In genomic region chr12:106986625-106987389, GRCh38 we compare ENCODE assay signal across 8 cellular contexts. TPM values are rescaled to one million over a fixed set of nuclear protein-coding genes. Genes with fewer than 3 reads are reported as not detected.
A peak's percentile ranks its signal among the peaks of the same experiment; 100 is the strongest.
DNase-seq lines count a peak whose midpoint lies in the region; ATAC-seq and TF ChIP-seq lines count a peak whose summit lies in the region.

A gene with protein sequence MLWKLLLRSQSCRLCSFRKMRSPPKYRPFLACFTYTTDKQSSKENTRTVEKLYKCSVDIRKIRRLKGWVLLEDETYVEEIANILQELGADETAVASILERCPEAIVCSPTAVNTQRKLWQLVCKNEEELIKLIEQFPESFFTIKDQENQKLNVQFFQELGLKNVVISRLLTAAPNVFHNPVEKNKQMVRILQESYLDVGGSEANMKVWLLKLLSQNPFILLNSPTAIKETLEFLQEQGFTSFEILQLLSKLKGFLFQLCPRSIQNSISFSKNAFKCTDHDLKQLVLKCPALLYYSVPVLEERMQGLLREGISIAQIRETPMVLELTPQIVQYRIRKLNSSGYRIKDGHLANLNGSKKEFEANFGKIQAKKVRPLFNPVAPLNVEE (minus strand): TSS chr12:106987146. CDS start chr12:106978714, 8,432 bp downstream.

- intact Hi-C loops in head of caudate nucleus (cut with DNase I): loop anchor here (2.0 to 10.0 kb wide), 3 partner anchors 32 to 212 kb away; partner anchors contain the start of genes CRY1, RIC8B and TMEM263

- no peaks in the 10 kb centered on the region for H3K9me3 Mint-ChIP-seq in activated naive CD8-positive, alpha-beta T cell treated with anti-CD3 and anti-CD28 coated beads, Interleukin-2, amount 10 ng/mL, durations not matched to agents 7 days and 5 days
- H3K9me3 Mint-ChIP-seq in osteocyte (ENCODE audit: unreplicated experiment): no peaks in the 10 kb centered on the region

- peaks cover 24% of the 10 kb centered on the region for H3K4me1 Mint-ChIP-seq in activated naive CD8-positive, alpha-beta T cell treated with anti-CD3 and anti-CD28 coated beads, Interleukin-2, amount 10 ng/mL, durations not matched to agents 7 days and 5 days
- H3K4me1 Mint-ChIP-seq in osteocyte (ENCODE audit: unreplicated experiment): peaks cover 30% of the 10 kb centered on the region

- H3K9me3 ChIP-seq in thoracic aorta: no peaks in the 10 kb centered on the region

- DNase-seq in GM04503 (ENCODE audit: low read depth) (peak; percentile 69), HFF-Myc (ENCODE audit: extremely low read depth, low read depth) (peak; percentile 67), NAMALWA (ENCODE audit: low spot score) (peak; percentile 89), SKM-1 treated with dmso at 0.1 percent for 144 hours (lab: John Stamatoyannopoulos, UW; ENCODE audit: unreplicated experiment) (peak; percentile 46), head of caudate nucleus (peak; percentile 84 to 98 (median 94)), osteocyte (ENCODE audit: extremely low spot score, unreplicated experiment) (peak; percentile 97), thoracic aorta (ENCODE audit: low spot score) (peak; percentile 75)
- DNase-seq in activated naive CD8-positive, alpha-beta T cell treated with anti-CD3 and anti-CD28 coated beads, Interleukin-2, amount 10 ng/mL, durations not matched to agents 7 days and 5 days: peak; percentile 81

- peaks cover 6 to 36% of the 10 kb centered on the region in 2 donors for H3K4me1 ChIP-seq in thoracic aorta (ENCODE audit: control insufficient read depth in 1 of 2, low read depth in 2 of 2)

- peak; percentile 98 for ATAC-seq in activated naive CD8-positive, alpha-beta T cell treated with anti-CD3 and anti-CD28 coated beads, Interleukin-2, amount 10 ng/mL, durations not matched to agents 7 days and 5 days (ENCODE audit: low read depth)
- peak; percentile 95 for ATAC-seq in thoracic aorta (ENCODE audit: insufficient number of reproducible peaks, low FRiP score, low read depth)

- peak within 1 kb of the TSS; percentile 80 to 83 for H3K27ac ChIP-seq in thoracic aorta

- no peaks in the 10 kb centered on the region for H3K36me3 ChIP-seq in thoracic aorta

- H3K27ac Mint-ChIP-seq in activated naive CD8-positive, alpha-beta T cell treated with anti-CD3 and anti-CD28 coated beads, Interleukin-2, amount 10 ng/mL, durations not matched to agents 7 days and 5 days: peak within 1 kb of the TSS; percentile 82
- H3K27ac Mint-ChIP-seq in osteocyte (ENCODE audit: unreplicated experiment): peak within 1 kb of the TSS; percentile 98

- TF ChIP-seq CTCF in HFF-Myc (IDR thresholded peaks at IDR 0.05; ENCODE audit: low read depth, low read length, missing control alignments) (no peak), osteocyte (IDR thresholded peaks at IDR 0.05) (no peak), thoracic aorta (IDR thresholded peaks at IDR 0.05) (no peak)

- peak within 1 kb of the TSS; percentile 90 for H3K4me3 Mint-ChIP-seq in activated naive CD8-positive, alpha-beta T cell treated with anti-CD3 and anti-CD28 coated beads, Interleukin-2, amount 10 ng/mL, durations not matched to agents 7 days and 5 days
- H3K4me3 Mint-ChIP-seq in osteocyte (ENCODE audit: unreplicated experiment): peak within 1 kb of the TSS; percentile 94

- no peaks in the 10 kb centered on the region for H3K27me3 ChIP-seq in thoracic aorta (replicated peaks; ENCODE audit: insufficient read depth)

- H3K36me3 Mint-ChIP-seq in activated naive CD8-positive, alpha-beta T cell treated with anti-CD3 and anti-CD28 coated beads, Interleukin-2, amount 10 ng/mL, durations not matched to agents 7 days and 5 days: peaks cover 21% of the 10 kb centered on the region
- peaks cover 23% of the 10 kb centered on the region for H3K36me3 Mint-ChIP-seq in osteocyte (ENCODE audit: unreplicated experiment)

- H3K27me3 Mint-ChIP-seq in activated naive CD8-positive, alpha-beta T cell treated with anti-CD3 and anti-CD28 coated beads, Interleukin-2, amount 10 ng/mL, durations not matched to agents 7 days and 5 days: no peaks in the 10 kb centered on the region
- H3K27me3 Mint-ChIP-seq in osteocyte (ENCODE audit: unreplicated experiment): no peaks in the 10 kb centered on the region

- H3K4me3 ChIP-seq in HFF-Myc (replicated peaks; ENCODE audit: low read depth, low read length) (peak within 1 kb of the TSS; percentile 73), thoracic aorta (peak within 1 kb of the TSS; percentile 74)

- POLR2A ChIA-PET in activated naive CD8-positive, alpha-beta T cell treated with anti-CD3 and anti-CD28 coated beads, Interleukin-2, amount 10 ng/mL, durations not matched to agents 7 days and 5 days (lab: Charles Lee): interaction anchor here (2.1 kb wide), 1 partner anchor 31 kb away, joined by 11 read pairs; the partner anchor contains the start of gene TMEM263

RNA-seq across cellular contexts. Expression of the gene that starts here (rescaled TPM):
- total RNA-seq in activated naive CD8-positive, alpha-beta T cell treated with anti-CD3 and anti-CD28 coated beads, Interleukin-2, amount 10 ng/mL, durations not matched to agents 7 days and 5 days: 1 to 10 TPM; 6.8 to 7.9 TPM
- 12.1 and 12.5 TPM in 2 replicates for total RNA-seq in osteocyte
- total RNA-seq in thoracic aorta: 10 to 100 TPM in 1 of 2 donors, 1 to 10 TPM in 1; 5.8 to 11.1 TPM

Comparison
In these comparisons a context has a peak if more than half of its experiments do, and no peak if none do; other contexts are left out.
1. Peak in every context shown above with its lines: DNase-seq, ATAC-seq, H3K4me3 ChIP-seq and H3K27ac ChIP-seq.
2. DNase-seq: peak in every context shown above with its lines; median percentile 97 in osteocyte; 94 in head of caudate nucleus; 89 in NAMALWA; 81 in activated naive CD8-positive, alpha-beta T cell treated with anti-CD3 and anti-CD28 coated beads, Interleukin-2, amount 10 ng/mL, durations not matched to agents 7 days and 5 days; 75 in thoracic aorta; 69 in GM04503; 67 in HFF-Myc; 46 in SKM-1 treated with dmso at 0.1 percent for 144 hours.